Comparison of ENCODE assay signal across 9 cellular contexts in genomic region chr12:11797317-11797913, GRCh38.
DNase-seq lines count a peak whose midpoint lies in the region; ATAC-seq and TF ChIP-seq lines count a peak whose summit lies in the region.
"Had no signal": no experiment of that assay in that cellular context is flagged by ENCODE, and none has a peak within 500 bp of the region (broad histone marks: within the 10 kb centered on the region; RNA-seq: fewer than 3 reads in every experiment).

No MANE protein-coding gene starts in this region.

- CTCF ChIA-PET in activated CD4-positive, alpha-beta T cell treated with anti-CD3 and anti-CD28 coated beads, Interleukin-2, amount 10 ng/mL, durations not matched to agents 7 days and 5 days (lab: Charles Lee), result interaction anchor here (0.6 to 1.7 kb wide), 3 partner anchors 15 to 419 kb away, joined by 3 read pairs; no protein-coding TSS in a partner anchor
- CTCF ChIA-PET in activated B cell treated with CpG ODN at 0.5 μM for 24 hours (lab: Charles Lee) (no interaction called here), WTC11 (lab: Charles Lee) (interaction anchor here (1.7 kb wide), 1 partner anchor 64 kb away, joined by 6 read pairs; no protein-coding TSS in a partner anchor)

- H3K4me1 ChIP-seq in transverse colon, result peaks cover 24 to 55% (median 42%) of the 10 kb centered on the region in 4 donors

- in situ Hi-C loops in transverse colon (cut with MboI; ENCODE audit: low pct_ligation_motif_present in 1 of 4, low pct_unique_long_range_greater_than_20kb in 1 of 4, low sequenced_read_pairs in 3 of 4), result no loop called here

- no peak for TF ChIP-seq POLR2A in transverse colon (IDR thresholded peaks at IDR 0.05)

- no peak for ATAC-seq in activated B cell treated with CpG ODN at 0.5 μM for 24 hours (ENCODE audit: low read depth)
- no peak for ATAC-seq in WTC11

- H3K36me3 Mint-ChIP-seq in activated CD4-positive, alpha-beta T cell treated with anti-CD3 and anti-CD28 coated beads, Interleukin-2, amount 10 ng/mL, durations not matched to agents 7 days and 5 days (ENCODE audit: low read depth), result peaks cover 26% of the 10 kb centered on the region
- peaks cover 30% of the 10 kb centered on the region for H3K36me3 Mint-ChIP-seq in activated B cell treated with CpG ODN at 0.5 μM for 24 hours (ENCODE audit: low read depth)
- H3K36me3 Mint-ChIP-seq in WTC11, result no peaks in the 10 kb centered on the region
- no peaks in the 10 kb centered on the region for H3K36me3 Mint-ChIP-seq in immature natural killer cell

- peak overlapping the region; percentile 25 for H3K27ac Mint-ChIP-seq in activated CD4-positive, alpha-beta T cell treated with anti-CD3 and anti-CD28 coated beads, Interleukin-2, amount 10 ng/mL, durations not matched to agents 7 days and 5 days
- H3K27ac Mint-ChIP-seq in activated B cell treated with CpG ODN at 0.5 μM for 24 hours, result peak overlapping the region; percentile 30
- H3K27ac Mint-ChIP-seq in WTC11, result no peak overlapping the region
- no peak overlapping the region for H3K27ac Mint-ChIP-seq in immature natural killer cell

- TF ChIP-seq EP300 in transverse colon (IDR thresholded peaks at IDR 0.05; ENCODE audit: low read depth), result no peak

- peak overlapping the region; percentile 29 to 85 (median 79) for H3K27ac ChIP-seq in transverse colon

- H3K36me3 ChIP-seq in transverse colon, result no peaks in the 10 kb centered on the region

- POLR2A ChIA-PET in activated CD4-positive, alpha-beta T cell treated with anti-CD3 and anti-CD28 coated beads, Interleukin-2, amount 10 ng/mL, durations not matched to agents 7 days and 5 days (lab: Charles Lee), result no interaction called here
- POLR2A ChIA-PET in activated B cell treated with CpG ODN at 0.5 μM for 24 hours (lab: Charles Lee) (interaction anchor here (0.6 kb wide), 1 partner anchor 28 kb away, joined by 4 read pairs; no protein-coding TSS in a partner anchor), WTC11 (lab: Charles Lee) (no interaction called here)

- no peak overlapping the region for H3K4me3 ChIP-seq in transverse colon

- peaks cover 5% of the 10 kb centered on the region for H3K9me3 Mint-ChIP-seq in activated CD4-positive, alpha-beta T cell treated with anti-CD3 and anti-CD28 coated beads, Interleukin-2, amount 10 ng/mL, durations not matched to agents 7 days and 5 days
- H3K9me3 Mint-ChIP-seq in activated B cell treated with CpG ODN at 0.5 μM for 24 hours (no peaks in the 10 kb centered on the region), WTC11 (no peaks in the 10 kb centered on the region), immature natural killer cell (no peaks in the 10 kb centered on the region)

- no peak overlapping the region for H3K4me3 Mint-ChIP-seq in activated CD4-positive, alpha-beta T cell treated with anti-CD3 and anti-CD28 coated beads, Interleukin-2, amount 10 ng/mL, durations not matched to agents 7 days and 5 days
- H3K4me3 Mint-ChIP-seq in activated B cell treated with CpG ODN at 0.5 μM for 24 hours, result no peak overlapping the region
- no peak overlapping the region for H3K4me3 Mint-ChIP-seq in WTC11
- no peak overlapping the region for H3K4me3 Mint-ChIP-seq in immature natural killer cell

- no peaks in the 10 kb centered on the region for H3K9me3 ChIP-seq in transverse colon

- 62 to 69% methylated on average over 5 of the region's 5 CpGs for WGBS in transverse colon (ENCODE audit: low coverage in 1 of 2), 2 donors

- H3K27me3 Mint-ChIP-seq in activated CD4-positive, alpha-beta T cell treated with anti-CD3 and anti-CD28 coated beads, Interleukin-2, amount 10 ng/mL, durations not matched to agents 7 days and 5 days, result no peaks in the 10 kb centered on the region
- H3K27me3 Mint-ChIP-seq in activated B cell treated with CpG ODN at 0.5 μM for 24 hours (no peaks in the 10 kb centered on the region), WTC11 (ENCODE audit: low read depth) (no peaks in the 10 kb centered on the region), immature natural killer cell (ENCODE audit: low read depth in 3 of 3) (no peaks in the 10 kb centered on the region)

- no peak for TF ChIP-seq CTCF in activated B cell treated with CpG ODN at 0.5 μM for 24 hours (IDR thresholded peaks at IDR 0.05)
- no peak for TF ChIP-seq CTCF in transverse colon (IDR thresholded peaks at IDR 0.05)
- TF ChIP-seq CTCF in WTC11 (IDR thresholded peaks at IDR 0.05), result no peak

- no peak for DNase-seq in activated CD4-positive, alpha-beta T cell treated with anti-CD3 and anti-CD28 coated beads, Interleukin-2, amount 10 ng/mL, durations not matched to agents 7 days and 5 days
- DNase-seq in activated CD4-positive, alpha-beta T cell treated with anti-CD3 and anti-CD28 coated beads for 1 hour, result no peak
- no peak for DNase-seq in activated B cell treated with CpG ODN at 0.5 μM for 24 hours
- peak; percentile 76 for DNase-seq in islet precursor cell
- no peak for DNase-seq in transverse colon
- no peak for DNase-seq in WTC11 (ENCODE audit: low spot score)
- no peak for DNase-seq in NCI-H1105 treated with DMSO at 0.1 percent for 48 hours (lab: John Stamatoyannopoulos, UW)
- DNase-seq in immature natural killer cell, result no peak
- DNase-seq: ACHN had no signal

- intact Hi-C loops in activated B cell treated with CpG ODN at 0.5 μM for 24 hours (cut with micrococcal nuclease) (no loop called here), transverse colon (cut with DNase I; ENCODE audit: low total_unique reads) (no loop called here)

- peaks cover 31% of the 10 kb centered on the region for H3K4me1 Mint-ChIP-seq in activated CD4-positive, alpha-beta T cell treated with anti-CD3 and anti-CD28 coated beads, Interleukin-2, amount 10 ng/mL, durations not matched to agents 7 days and 5 days
- H3K4me1 Mint-ChIP-seq in activated B cell treated with CpG ODN at 0.5 μM for 24 hours (peaks cover 57% of the 10 kb centered on the region), WTC11 (peaks cover 34% of the 10 kb centered on the region), immature natural killer cell (peaks cover 58 to 84% of the 10 kb centered on the region in 2 donors)

- H3K27me3 ChIP-seq in transverse colon, result no peaks in the 10 kb centered on the region

TF ChIP-seq in WTC11, 78 proteins besides CTCF, POLR2A, EP300 and RAD21:
- TF ChIP-seq, protein P1, sequence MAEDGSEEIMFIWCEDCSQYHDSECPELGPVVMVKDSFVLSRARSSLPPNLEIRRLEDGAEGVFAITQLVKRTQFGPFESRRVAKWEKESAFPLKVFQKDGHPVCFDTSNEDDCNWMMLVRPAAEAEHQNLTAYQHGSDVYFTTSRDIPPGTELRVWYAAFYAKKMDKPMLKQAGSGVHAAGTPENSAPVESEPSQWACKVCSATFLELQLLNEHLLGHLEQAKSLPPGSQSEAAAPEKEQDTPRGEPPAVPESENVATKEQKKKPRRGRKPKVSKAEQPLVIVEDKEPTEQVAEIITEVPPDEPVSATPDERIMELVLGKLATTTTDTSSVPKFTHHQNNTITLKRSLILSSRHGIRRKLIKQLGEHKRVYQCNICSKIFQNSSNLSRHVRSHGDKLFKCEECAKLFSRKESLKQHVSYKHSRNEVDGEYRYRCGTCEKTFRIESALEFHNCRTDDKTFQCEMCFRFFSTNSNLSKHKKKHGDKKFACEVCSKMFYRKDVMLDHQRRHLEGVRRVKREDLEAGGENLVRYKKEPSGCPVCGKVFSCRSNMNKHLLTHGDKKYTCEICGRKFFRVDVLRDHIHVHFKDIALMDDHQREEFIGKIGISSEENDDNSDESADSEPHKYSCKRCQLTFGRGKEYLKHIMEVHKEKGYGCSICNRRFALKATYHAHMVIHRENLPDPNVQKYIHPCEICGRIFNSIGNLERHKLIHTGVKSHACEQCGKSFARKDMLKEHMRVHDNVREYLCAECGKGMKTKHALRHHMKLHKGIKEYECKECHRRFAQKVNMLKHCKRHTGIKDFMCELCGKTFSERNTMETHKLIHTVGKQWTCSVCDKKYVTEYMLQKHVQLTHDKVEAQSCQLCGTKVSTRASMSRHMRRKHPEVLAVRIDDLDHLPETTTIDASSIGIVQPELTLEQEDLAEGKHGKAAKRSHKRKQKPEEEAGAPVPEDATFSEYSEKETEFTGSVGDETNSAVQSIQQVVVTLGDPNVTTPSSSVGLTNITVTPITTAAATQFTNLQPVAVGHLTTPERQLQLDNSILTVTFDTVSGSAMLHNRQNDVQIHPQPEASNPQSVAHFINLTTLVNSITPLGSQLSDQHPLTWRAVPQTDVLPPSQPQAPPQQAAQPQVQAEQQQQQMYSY (CRISPR knock-in tag; IDR thresholded peaks at IDR 0.05), result no peak

Comparison
In these comparisons a context has a peak if more than half of its experiments do, and no peak if none do; other contexts are left out.
1. H3K27ac Mint-ChIP-seq: peak in activated CD4-positive, alpha-beta T cell treated with anti-CD3 and anti-CD28 coated beads, Interleukin-2, amount 10 ng/mL, durations not matched to agents 7 days and 5 days (single experiment) and activated B cell treated with CpG ODN at 0.5 μM for 24 hours (single experiment); none in WTC11 (single experiment) and immature natural killer cell (0 of 6).